12 cellular contexts compared by ENCODE assay signal in genomic region chr5:115579747-115580173, GRCh38. TPM values are rescaled to one million over a fixed set of nuclear protein-coding genes. Genes with fewer than 3 reads are reported as not detected.
A peak's percentile ranks its signal among the peaks of the same experiment; 100 is the strongest.
DNase-seq lines count a peak whose midpoint lies in the region; ATAC-seq and TF ChIP-seq lines count a peak whose summit lies in the region.
"Had no signal": no experiment of that assay in that cellular context is flagged by ENCODE, and none has a peak within 500 bp of the region (broad histone marks: within the 10 kb centered on the region; RNA-seq: fewer than 3 reads in every experiment).

No MANE protein-coding gene starts in this region.

- H2AK5ac ChIP-seq in mesenchymal stem cell (ENCODE audit: low read length, severe bottlenecking): no peak overlapping the region

- no peak overlapping the region for H3K4ac ChIP-seq in mesenchymal stem cell (ENCODE audit: low read depth in 1 of 2, low read length in 2 of 2)

- H3K18ac ChIP-seq in mesenchymal stem cell (ENCODE audit: low read depth in 1 of 2, low read length in 2 of 2): no peak overlapping the region

- no peak overlapping the region for H2BK120ac ChIP-seq in mesenchymal stem cell (ENCODE audit: low read depth, low read length)

- H3K4me2 ChIP-seq in mesenchymal stem cell (ENCODE audit: low read length, poor library complexity, severe bottlenecking): no peak overlapping the region

- H3K23ac ChIP-seq in mesenchymal stem cell (ENCODE audit: low read length in 2 of 2): no peak overlapping the region

- H2BK5ac ChIP-seq in mesenchymal stem cell (ENCODE audit: low read depth, low read length, poor library complexity, severe bottlenecking): no peak overlapping the region

- no peaks in the 10 kb centered on the region for H3K79me1 ChIP-seq in mesenchymal stem cell (replicated peaks; ENCODE audit: low read length, poor library complexity, severe bottlenecking)

- no peak for DNase-seq in dorsolateral prefrontal cortex
- no peak for DNase-seq in erythroblast (lab: John Stamatoyannopoulos, UW)
- no peak for DNase-seq in activated naive CD4-positive, alpha-beta T cell (lab: John Stamatoyannopoulos, UW)
- no peak for DNase-seq in cerebellum (ENCODE audit: low spot score)
- no peak for DNase-seq in mesenchymal stem cell
- DNase-seq: DMS153, NCI-H2107 had no signal

- 58% methylated on average over 6 of the region's 6 CpGs for WGBS in mesenchymal stem cell

- H3K4me3 ChIP-seq in dorsolateral prefrontal cortex (no peak overlapping the region), mesenchymal stem cell (ENCODE audit: insufficient read depth in 1 of 2, low read depth in 1 of 2, low read length in 2 of 2) (no peak overlapping the region)

- intact Hi-C loops in dorsolateral prefrontal cortex (cut with DNase I): no loop called here

- H3K9ac ChIP-seq in mesenchymal stem cell (ENCODE audit: low read length): no peak overlapping the region
- H3K9ac ChIP-seq: parathyroid adenoma had no signal

- H3K14ac ChIP-seq in mesenchymal stem cell (ENCODE audit: low read length in 2 of 2): no peak overlapping the region

- no peak overlapping the region for H2BK15ac ChIP-seq in mesenchymal stem cell (ENCODE audit: low read depth, poor library complexity, severe bottlenecking)

- H3K27me3 ChIP-seq in dorsolateral prefrontal cortex (no peaks in the 10 kb centered on the region), mesenchymal stem cell (ENCODE audit: control insufficient read depth in 1 of 2, insufficient read depth in 1 of 2, low read length in 2 of 2) (no peaks in the 10 kb centered on the region)

- H4K91ac ChIP-seq in mesenchymal stem cell (ENCODE audit: low read length): no peak overlapping the region

- no peak overlapping the region for H4K8ac ChIP-seq in mesenchymal stem cell (ENCODE audit: low read length)

- peaks cover 5% of the 10 kb centered on the region for H3K4me1 ChIP-seq in mesenchymal stem cell (ENCODE audit: control insufficient read depth, insufficient read depth, low read depth, low read length)
- H3K4me1 ChIP-seq: parathyroid adenoma had no signal

- H3K27ac ChIP-seq in dorsolateral prefrontal cortex: peak overlapping the region in 30 of 59 donors; percentile 2 to 75 (median 47)
- no peak overlapping the region for H3K27ac ChIP-seq in mesenchymal stem cell (ENCODE audit: low read length, poor library complexity, severe bottlenecking)
- H3K27ac ChIP-seq: parathyroid adenoma had no signal

- H3K9me3 ChIP-seq in mesenchymal stem cell (ENCODE audit: control insufficient read depth, low read length): peaks cover 15% of the 10 kb centered on the region

- H3K36me3 ChIP-seq in mesenchymal stem cell (ENCODE audit: control insufficient read depth in 1 of 2, insufficient read depth in 2 of 2, low read depth in 1 of 2, low read length in 2 of 2): peaks cover 0 to 43% of the 10 kb centered on the region in 2 experiments

- no peak for TF ChIP-seq CTCF in dorsolateral prefrontal cortex (IDR thresholded peaks at IDR 0.05 in 54 of 56, conservative IDR thresholded peaks at IDR 0.05 in 2 of 56; ENCODE audit: low read depth in 1 of 56, partially characterized antibody in 56 of 56)

- TF ChIP-seq POLR2A in erythroblast (IDR thresholded peaks at IDR 0.05; ENCODE audit: low read length): no peak

- ATAC-seq in GM18499 (IDR thresholded peaks at IDR 0.05; ENCODE audit: insufficient read depth, unreplicated experiment) (peak; percentile 46), GM21526 (IDR thresholded peaks at IDR 0.05; ENCODE audit: low FRiP score, unreplicated experiment) (peak; percentile 46), HG03159 (IDR thresholded peaks at IDR 0.05; ENCODE audit: unreplicated experiment) (peak; percentile 56)
- ATAC-seq: activated T-helper 17 cell treated with anti-CD3 and anti-CD28 coated beads, Interleukin-2, amount 50 U/mL, for 72 hours had no signal

- no peak overlapping the region for H2BK12ac ChIP-seq in mesenchymal stem cell (ENCODE audit: low read length in 2 of 2)

- no peak overlapping the region for H2AFZ ChIP-seq in mesenchymal stem cell (ENCODE audit: low read depth, low read length)
- H2AFZ ChIP-seq: parathyroid adenoma had no signal

RNA-seq across cellular contexts. Expression of gene TICAM2, which starts 22.5 kb away (rescaled TPM):
- 1 to 10 TPM; 2.5 to 9.2 (median 5.4) TPM for total RNA-seq in dorsolateral prefrontal cortex
- total RNA-seq in cerebellum: 0.82 TPM
- 5.1 TPM for polyA plus RNA-seq in mesenchymal stem cell (2013, experiment 1 of 2)
- 6.0 TPM for polyA plus RNA-seq in mesenchymal stem cell (2013, experiment 2 of 2)

RNA-seq across cellular contexts. Expression of gene FEM1C, which starts 35.2 kb away (rescaled TPM):
- total RNA-seq in dorsolateral prefrontal cortex (10 to 100 TPM; 21.3 to 51.8 (median 33.7) TPM), cerebellum (47.2 TPM)
- polyA plus RNA-seq in mesenchymal stem cell (2013, experiment 1 of 2): 6.6 TPM
- polyA plus RNA-seq in mesenchymal stem cell (2013, experiment 2 of 2): 6.5 TPM

RNA-seq across cellular contexts. Expression of gene TMED7, which starts 46.1 kb away (rescaled TPM):
- total RNA-seq in dorsolateral prefrontal cortex (100 to 1,000 TPM in 2 of 120 experiments, 10 to 100 TPM in 118; 48.1 to 112 (median 68.4) TPM), cerebellum (71.2 TPM)
- 85.3 TPM for polyA plus RNA-seq in mesenchymal stem cell (2013, experiment 1 of 2)
- 92.9 TPM for polyA plus RNA-seq in mesenchymal stem cell (2013, experiment 2 of 2)
